11 cellular contexts compared by ENCODE assay signal in the genomic region with DNA sequence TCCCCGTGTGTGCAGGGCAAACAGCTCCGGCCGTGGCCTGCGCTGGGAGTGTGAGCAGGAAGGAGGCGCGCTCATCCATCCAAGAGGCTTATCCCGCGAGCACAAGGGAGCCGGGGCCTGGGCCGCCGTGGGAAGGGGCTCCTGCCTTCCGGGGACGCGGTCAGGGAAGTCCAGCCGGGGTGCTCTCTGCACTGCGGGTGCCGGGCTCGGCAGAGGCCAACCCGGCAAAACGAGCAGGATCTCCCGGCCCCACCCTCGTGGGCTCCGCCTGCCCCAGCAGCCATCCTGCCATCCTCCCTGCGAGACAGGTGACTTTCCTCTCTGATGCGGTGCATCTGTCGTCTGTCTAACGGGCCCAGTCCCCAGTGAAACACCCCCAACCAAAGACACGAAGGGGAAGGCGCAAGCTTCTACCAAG.
DNase-seq lines count a peak whose midpoint lies in the region; ATAC-seq and TF ChIP-seq lines count a peak whose summit lies in the region.
"Had no signal": no experiment of that assay in that cellular context is flagged by ENCODE, and none has a peak within 500 bp of the region (broad histone marks: within the 10 kb centered on the region; RNA-seq: fewer than 3 reads in every experiment).

No MANE protein-coding gene starts in this region.

- TF ChIP-seq EP300 in sigmoid colon (IDR thresholded peaks at IDR 0.05) = no peak

- no peaks in the 10 kb centered on the region for H3K9me3 Mint-ChIP-seq in immature natural killer cell

- peak overlapping the region in 3 of 6 donors; percentile 35 to 61 (median 61) for H3K27ac Mint-ChIP-seq in immature natural killer cell

- peaks cover 0 to 15% (median 3%) of the 10 kb centered on the region in 3 donors for H3K36me3 Mint-ChIP-seq in immature natural killer cell

- H3K4me3 Mint-ChIP-seq in immature natural killer cell = peak overlapping the region in 3 of 5 donors; percentile 70 to 80 (median 73)

- H3K4me1 ChIP-seq in adrenal gland (replicated peaks in 1 of 2) = peaks cover 0 to 20% of the 10 kb centered on the region in 2 donors
- H3K4me1 ChIP-seq in sigmoid colon = peaks cover 0 to 35% (median 30%) of the 10 kb centered on the region in 4 donors

- TF ChIP-seq POLR2A in adrenal gland (IDR thresholded peaks at IDR 0.05) (no peak), sigmoid colon (IDR thresholded peaks at IDR 0.05) (no peak)

- H3K27me3 ChIP-seq in AG04450 (ENCODE audit: control insufficient read depth, insufficient read depth, low read length) = no peaks in the 10 kb centered on the region
- H3K27me3 ChIP-seq in adrenal gland = no peaks in the 10 kb centered on the region
- H3K27me3 ChIP-seq in sigmoid colon = no peaks in the 10 kb centered on the region

- H3K4me1 Mint-ChIP-seq in immature natural killer cell = peaks cover 19 to 58% of the 10 kb centered on the region in 2 donors

- H3K9me3 ChIP-seq in AG04450 (ENCODE audit: control insufficient read depth, insufficient read depth, low read length) (peaks cover 17% of the 10 kb centered on the region), adrenal gland (replicated peaks in 1 of 3) (no peaks in the 10 kb centered on the region), sigmoid colon (no peaks in the 10 kb centered on the region)

- POLR2A ChIA-PET in AG04450 (lab: Yijun Ruan, JAX) = no interaction called here

- CTCF ChIA-PET in AG04450 (lab: Charles Lee) = no interaction called here

- peaks cover 0 to 3% (median 2%) of the 10 kb centered on the region in 3 donors for H3K27me3 Mint-ChIP-seq in immature natural killer cell (ENCODE audit: low read depth in 3 of 3)

- DNase-seq in AG04450 (ENCODE audit: low read depth, low spot score) (no peak), adrenal gland (no peak), immature natural killer cell (no peak), sigmoid colon (no peak), HPDE6-E6E7 (ENCODE audit: extremely low spot score) (no peak)
- DNase-seq: activated CD4-positive, alpha-beta T cell treated with anti-CD3 and anti-CD28 coated beads, Interleukin-2, amount 50 U/mL, for 1 hour; GF-D8; OCI-M1 had no signal

- 73 to 88% (median 83%) methylated on average over 14 to 29 of the region's 29 CpGs for WGBS in adrenal gland, 4 donors
- WGBS in sigmoid colon, 2 donors = 55 to 77% methylated on average over 29 of the region's 29 CpGs

- H3K27ac ChIP-seq in AG04450 (ENCODE audit: low read depth, low read length) (peak overlapping the region; percentile 80), adrenal gland (peak overlapping the region in 3 of 5 donors; percentile 25 to 52 (median 38)), sigmoid colon (peak overlapping the region; percentile 67 to 75 (median 72))

- no peak overlapping the region for H3K4me3 ChIP-seq in AG04450 (ENCODE audit: low read depth, low read length)
- H3K4me3 ChIP-seq in adrenal gland = no peak overlapping the region
- peak overlapping the region in 2 of 4 donors; percentile 24 to 38 for H3K4me3 ChIP-seq in sigmoid colon

- TF ChIP-seq CTCF in AG04450 (IDR thresholded peaks at IDR 0.05; ENCODE audit: low read depth, low read length) = no peak
- TF ChIP-seq CTCF in adrenal gland (IDR thresholded peaks at IDR 0.05) = no peak
- no peak for TF ChIP-seq CTCF in sigmoid colon (IDR thresholded peaks at IDR 0.05)

- ATAC-seq in GM19395 (IDR thresholded peaks at IDR 0.05; ENCODE audit: unreplicated experiment) = no peak
- ATAC-seq in GM21360 (IDR thresholded peaks at IDR 0.05; ENCODE audit: unreplicated experiment) = no peak
- ATAC-seq in HG03025 (IDR thresholded peaks at IDR 0.05; ENCODE audit: low FRiP score, unreplicated experiment) = no peak

- no peaks in the 10 kb centered on the region for H3K36me3 ChIP-seq in adrenal gland (replicated peaks in 1 of 2)
- H3K36me3 ChIP-seq in sigmoid colon = no peaks in the 10 kb centered on the region

- intact Hi-C loops in adrenal gland (cut with DNase I) (no loop called here), sigmoid colon (cut with DNase I) (loop anchor here (5.0 kb wide), 1 partner anchor 75 kb away; no protein-coding TSS in a partner anchor)
